In the genomic region with DNA sequence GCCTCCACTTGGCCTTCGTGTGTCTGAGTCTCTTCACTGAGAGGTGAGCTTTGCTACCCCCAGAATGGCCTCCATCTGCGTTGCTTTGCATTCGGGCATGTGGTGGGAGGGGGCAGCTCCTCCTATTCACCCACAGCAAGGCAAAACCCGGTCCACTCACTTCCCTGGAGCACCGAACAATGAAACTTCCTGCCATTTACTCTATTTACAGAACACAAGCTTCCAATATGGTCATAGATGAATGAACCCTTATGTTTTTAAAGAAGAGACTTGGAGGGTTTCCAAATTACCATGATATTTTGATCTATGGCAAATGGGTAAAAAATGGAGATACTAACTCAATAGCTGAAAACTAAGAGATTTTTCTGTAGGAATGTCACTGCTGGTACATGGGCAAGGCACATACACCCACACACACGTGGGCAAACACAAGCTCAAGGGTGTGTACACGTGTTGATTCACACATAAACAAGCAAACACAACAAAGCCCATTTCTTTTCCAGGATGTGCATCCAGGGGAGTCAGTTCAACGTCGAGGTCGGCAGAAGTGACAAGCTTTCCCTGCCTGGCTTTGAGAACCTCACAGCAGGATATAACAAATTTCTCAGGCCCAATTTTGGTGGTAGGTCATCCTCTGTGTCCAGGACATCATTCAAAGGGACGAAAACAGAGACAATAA, we compare ENCODE assay signal across 1 cellular context.
TF ChIP-seq lines count a peak whose summit lies in the region.

No MANE protein-coding gene starts in this region.

TF ChIP-seq in endothelial cell of umbilical vein, 7 proteins besides CTCF, POLR2A, EP300 and RAD21:
- no peak for TF ChIP-seq MAX (IDR thresholded peaks at IDR 0.05; ENCODE audit: insufficient read depth, insufficient read length)
- TF ChIP-seq FOS (IDR thresholded peaks at IDR 0.05; ENCODE audit: borderline replicate concordance, insufficient read depth, low read length): no peak
- no peak for TF ChIP-seq POLR2AphosphoS5 (IDR thresholded peaks at IDR 0.05; ENCODE audit: insufficient read depth, low read depth, low read length)
